Comparison of ENCODE assay signal across 9 cellular contexts in genomic region chr11:34065505-34066203, GRCh38. TPM values are rescaled to one million over a fixed set of nuclear protein-coding genes. Genes with fewer than 3 reads are reported as not detected.
DNase-seq lines count a peak whose midpoint lies in the region; ATAC-seq, FAIRE-seq and TF ChIP-seq lines count a peak whose summit lies in the region.
"Had no signal": no experiment of that assay in that cellular context is flagged by ENCODE, and none has a peak within 500 bp of the region (broad histone marks: within the 10 kb centered on the region; RNA-seq: fewer than 3 reads in every experiment).

No MANE protein-coding gene starts in this region.

- no peak overlapping the region for H3K4me3 Mint-ChIP-seq in astrocyte (ENCODE audit: unreplicated experiment)
- H3K4me3 Mint-ChIP-seq in naive thymus-derived CD8-positive, alpha-beta T cell, result peak overlapping the region in 5 of 10 donors; percentile 15 to 55 (median 30)

- no peak overlapping the region for H2AFZ ChIP-seq in astrocyte (ENCODE audit: low read depth, low read length)

- H3K36me3 ChIP-seq in astrocyte (ENCODE audit: insufficient read depth, low read length) (peaks cover 15% of the 10 kb centered on the region), thyroid gland (no peaks in the 10 kb centered on the region)

- no peak overlapping the region for H3K9ac ChIP-seq in astrocyte (ENCODE audit: low read length)

- no peak overlapping the region for H3K27ac ChIP-seq in astrocyte (ENCODE audit: low read depth, low read length)
- no peak overlapping the region for H3K27ac ChIP-seq in thyroid gland

- intact Hi-C loops in thyroid gland (cut with DNase I), result no loop called here

- H3K27me3 Mint-ChIP-seq in astrocyte (ENCODE audit: low read depth, unreplicated experiment), result no peaks in the 10 kb centered on the region
- H3K27me3 Mint-ChIP-seq in naive thymus-derived CD8-positive, alpha-beta T cell, result no peaks in the 10 kb centered on the region

- TF ChIP-seq POLR2A in thyroid gland (IDR thresholded peaks at IDR 0.05), result no peak

- POLR2A ChIA-PET in naive thymus-derived CD8-positive, alpha-beta T cell (lab: Charles Lee), result interaction anchor here (1.1 kb wide), 1 partner anchor 12 kb away, joined by 5 read pairs; no protein-coding TSS in a partner anchor

- H3K79me2 ChIP-seq in astrocyte (ENCODE audit: insufficient read depth, low read length), result peaks cover 99% of the 10 kb centered on the region

- peaks cover 96% of the 10 kb centered on the region for H4K20me1 ChIP-seq in astrocyte (ENCODE audit: insufficient read depth, low read length)

- H3K4me3 ChIP-seq in astrocyte (ENCODE audit: insufficient read depth, low read depth, low read length) (no peak overlapping the region), thyroid gland (replicated peaks in 1 of 3) (no peak overlapping the region)

- peak; percentile 37 to 46 for ATAC-seq in naive thymus-derived CD8-positive, alpha-beta T cell
- ATAC-seq: Right ventricle myocardium inferior had no signal

- H3K4me1 Mint-ChIP-seq in astrocyte (ENCODE audit: low read depth, unreplicated experiment), result peaks cover 31% of the 10 kb centered on the region
- peaks cover 29 to 77% (median 67%) of the 10 kb centered on the region in 4 donors for H3K4me1 Mint-ChIP-seq in naive thymus-derived CD8-positive, alpha-beta T cell

- no peak overlapping the region for H3K27ac Mint-ChIP-seq in astrocyte (ENCODE audit: unreplicated experiment)
- peak overlapping the region in 7 of 10 donors; percentile 2 to 61 (median 37) for H3K27ac Mint-ChIP-seq in naive thymus-derived CD8-positive, alpha-beta T cell

- DNase-seq in DMS53 (lab: John Stamatoyannopoulos, UW), result peak; percentile 23
- DNase-seq in DMS53 treated with DMSO at 0.1 percent for 48 hours (lab: John Stamatoyannopoulos, UW; ENCODE audit: unreplicated experiment), result no peak
- DNase-seq in HCEC 1CT, result peak; percentile 71
- peak; percentile 37 for DNase-seq in astrocyte (ENCODE audit: low read depth)
- peak in 1 of 10 donors; percentile 9 for DNase-seq in naive thymus-derived CD8-positive, alpha-beta T cell
- no peak for DNase-seq in thyroid gland
- DNase-seq in SW 1271 (lab: John Stamatoyannopoulos, UW), result no peak
- no peak for DNase-seq in 8988T

- peaks cover 7% of the 10 kb centered on the region for H3K36me3 Mint-ChIP-seq in astrocyte (ENCODE audit: low read depth, unreplicated experiment)
- peaks cover 0 to 54% (median 3%) of the 10 kb centered on the region in 3 donors for H3K36me3 Mint-ChIP-seq in naive thymus-derived CD8-positive, alpha-beta T cell

- no peak for FAIRE-seq in astrocyte (lab: Jason Lieb, UNC)

- WGBS in thyroid gland, 2 donors, result 91 to 92% methylated on average over 6 of the region's 6 CpGs

- H3K27me3 ChIP-seq in astrocyte (ENCODE audit: insufficient read depth, low read length) (no peaks in the 10 kb centered on the region), thyroid gland (no peaks in the 10 kb centered on the region)

- TF ChIP-seq CTCF in astrocyte (IDR thresholded peaks at IDR 0.05; ENCODE audit: insufficient read depth, low read depth, low read length) (no peak), thyroid gland (IDR thresholded peaks at IDR 0.05) (no peak)

- H3K4me2 ChIP-seq in astrocyte (ENCODE audit: low read length), result no peak overlapping the region

- H3K4me1 ChIP-seq in astrocyte (ENCODE audit: insufficient read depth, low read length), result peaks cover 20% of the 10 kb centered on the region
- H3K4me1 ChIP-seq in thyroid gland, result peaks cover 0 to 6% of the 10 kb centered on the region in 2 donors

- H3K9me3 Mint-ChIP-seq in astrocyte (ENCODE audit: unreplicated experiment), result no peaks in the 10 kb centered on the region
- H3K9me3 Mint-ChIP-seq in naive thymus-derived CD8-positive, alpha-beta T cell, result no peaks in the 10 kb centered on the region

- H3K9me3 ChIP-seq in astrocyte (ENCODE audit: insufficient read depth, low read depth, low read length) (no peaks in the 10 kb centered on the region), thyroid gland (no peaks in the 10 kb centered on the region)

RNA-seq across cellular contexts. Expression of gene CAPRIN1, which starts 14.1 kb away (rescaled TPM):
- total RNA-seq in astrocyte, result 294 and 309 TPM in 2 replicates
- 100 to 1,000 TPM; 163 TPM for total RNA-seq in naive thymus-derived CD8-positive, alpha-beta T cell
- polyA plus RNA-seq in naive thymus-derived CD8-positive, alpha-beta T cell, result 10 to 100 TPM; 42.0 to 82.5 (median 57.1) TPM
- 100 to 1,000 TPM; 164 to 207 (median 180) TPM for total RNA-seq in thyroid gland

RNA-seq across cellular contexts. Expression of gene NAT10, which starts 39.8 kb away (rescaled TPM):
- total RNA-seq in astrocyte, result 31.9 and 32.2 TPM in 2 replicates
- 10 to 100 TPM; 78.1 to 92.8 TPM for total RNA-seq in naive thymus-derived CD8-positive, alpha-beta T cell
- 10 to 100 TPM; 25.2 to 56.7 (median 41.9) TPM for polyA plus RNA-seq in naive thymus-derived CD8-positive, alpha-beta T cell
- total RNA-seq in thyroid gland, result 10 to 100 TPM; 25.9 to 32.9 (median 31.2) TPM

Comparison
In these comparisons a context has a peak if more than half of its experiments do, and no peak if none do; other contexts are left out.
1. DNase-seq: peak in DMS53 (single experiment), HCEC 1CT (single experiment) and astrocyte (single experiment); none in DMS53 treated with DMSO at 0.1 percent for 48 hours (single experiment), thyroid gland (0 of 2), SW 1271 (0 of 2) and 8988T (single experiment).